Comparison of ENCODE assay signal across 8 cellular contexts in genomic region chr7:116930156-116930913, GRCh38. TPM values are rescaled to one million over a fixed set of nuclear protein-coding genes. Genes with fewer than 3 reads are reported as not detected.
DNase-seq lines count a peak whose midpoint lies in the region; ATAC-seq and TF ChIP-seq lines count a peak whose summit lies in the region.

No MANE protein-coding gene starts in this region.

- DNase-seq in AG09309 (ENCODE audit: low read depth) (peak; percentile 34), NCI-H2227 (lab: John Stamatoyannopoulos, UW; ENCODE audit: unreplicated experiment) (peak; percentile 89), cerebellar cortex (ENCODE audit: low spot score) (peak; percentile 86), left colon (peak; percentile 61 to 79)
- peak; percentile 56 for DNase-seq in activated CD4-positive, CD25-positive, alpha-beta regulatory T cell treated with anti-CD3 and anti-CD28 coated beads, Interleukin-2, amount 50 U/mL, for 16 hours (ENCODE audit: low read depth, low spot score)
- DNase-seq in stimulated activated CD4-positive, alpha-beta T cell treated with anti-CD3 and anti-CD28 coated beads, Interleukin-2, amount 100 ng/mL, for 48 hours: peak; percentile 70 to 72

- no peak overlapping the region for H3K4me3 ChIP-seq in AG09309 (ENCODE audit: control insufficient read depth, low read depth, low read length)

- intact Hi-C loops in left colon (cut with DNase I, micrococcal nuclease): loop anchor here in 1 of 2 donors (5.0 kb wide), 1 partner anchor 192 kb away; no protein-coding TSS in a partner anchor

- TF ChIP-seq CTCF in AG09309 (IDR thresholded peaks at IDR 0.05; ENCODE audit: control insufficient read depth, insufficient read depth, low read depth, low read length, missing control alignments): peak; percentile 81

- ATAC-seq in GM18870 (IDR thresholded peaks at IDR 0.05; ENCODE audit: unreplicated experiment): peak; percentile 73
- peak; percentile 92 for ATAC-seq in HG03139 (IDR thresholded peaks at IDR 0.05; ENCODE audit: unreplicated experiment)
- ATAC-seq in left colon: peak; percentile 84

RNA-seq across cellular contexts. Expression of gene ST7, which starts 23.0 kb away (rescaled TPM):
- total RNA-seq in left colon: 10 to 100 TPM; 12.6 to 13.7 TPM

Comparison
In these comparisons a context has a peak if more than half of its experiments do, and no peak if none do; other contexts are left out.
1. DNase-seq: peak in every context shown above with its lines; median percentile 89 in NCI-H2227; 86 in cerebellar cortex; 71 in stimulated activated CD4-positive, alpha-beta T cell treated with anti-CD3 and anti-CD28 coated beads, Interleukin-2, amount 100 ng/mL, for 48 hours; 70 in left colon; 56 in activated CD4-positive, CD25-positive, alpha-beta regulatory T cell treated with anti-CD3 and anti-CD28 coated beads, Interleukin-2, amount 50 U/mL, for 16 hours; 34 in AG09309.